In the genomic region with DNA sequence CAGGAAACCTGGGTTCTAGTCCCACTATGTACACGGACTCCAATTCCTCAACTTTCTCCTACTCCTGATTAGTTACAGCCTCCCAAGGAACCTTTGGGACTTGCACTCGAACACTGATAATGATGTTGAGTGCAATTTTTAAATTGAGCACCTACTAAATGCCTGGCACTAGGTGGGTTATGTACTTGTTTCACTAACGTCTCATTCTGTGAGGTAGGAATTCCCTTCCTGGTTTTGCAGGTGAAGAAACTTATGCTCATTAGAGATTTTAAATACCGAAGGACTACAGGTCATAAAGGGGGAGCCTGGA, we compare ENCODE assay signal across 8 cellular contexts. TPM values are rescaled to one million over a fixed set of nuclear protein-coding genes. Genes with fewer than 3 reads are reported as not detected.
DNase-seq lines count a peak whose midpoint lies in the region; ATAC-seq, FAIRE-seq and TF ChIP-seq lines count a peak whose summit lies in the region.

No MANE protein-coding gene starts in this region.

- peaks cover 5 to 52% of the 10 kb centered on the region in 2 experiments for H3K79me2 ChIP-seq in H1 (ENCODE audit: control insufficient read depth in 1 of 2, insufficient read depth in 2 of 2, low read length in 2 of 2)

- no peak overlapping the region for H4K5ac ChIP-seq in H1 (ENCODE audit: insufficient read length, low read depth, low read length)

- H4K20me1 ChIP-seq in H1 (replicated peaks in 1 of 2; ENCODE audit: control insufficient read depth in 1 of 2, insufficient read depth in 2 of 2, low read length in 2 of 2): peaks cover 2% of the 10 kb centered on the region in 2 experiments

- H2BK12ac ChIP-seq in H1 (ENCODE audit: low read depth, low read length): no peak overlapping the region; the same call in 1 of the 2 replicates

- TF ChIP-seq RAD21 in H1 (IDR thresholded peaks at IDR 0.05 in 1 of 2, conservative IDR thresholded peaks at IDR 0.05 in 1 of 2; ENCODE audit: low read depth in 2 of 2, low read length in 2 of 2): no peak

- no peak for TF ChIP-seq CTCF in GM06990 (IDR thresholded peaks at IDR 0.05; ENCODE audit: insufficient read depth, low read length, poor library complexity, severe bottlenecking)
- no peak for TF ChIP-seq CTCF in LNCaP clone FGC (IDR thresholded peaks at IDR 0.05; ENCODE audit: control insufficient read depth, extremely low read depth, insufficient read depth)
- no peak for TF ChIP-seq CTCF in H1 (IDR thresholded peaks at IDR 0.05; ENCODE audit: control extremely low read depth in 1 of 3, insufficient read depth in 1 of 3, low read depth in 1 of 3, low read length in 3 of 3)
- no peak for TF ChIP-seq CTCF in neutrophil (IDR thresholded peaks at IDR 0.05)

- peak overlapping the region; percentile 78 to 87 for H3K4me2 ChIP-seq in H1 (ENCODE audit: insufficient read depth in 1 of 2, low read depth in 2 of 2, low read length in 2 of 2)

- H2AFZ ChIP-seq in H1 (ENCODE audit: low read length): peak overlapping the region; percentile 99

- H3K4me1 ChIP-seq in H1 (replicated peaks in 1 of 4; ENCODE audit: control insufficient read depth in 3 of 4, insufficient read depth in 4 of 4, low read length in 3 of 4): peaks cover 0 to 4% (median 3%) of the 10 kb centered on the region in 4 experiments; a peak in 3 of 7 replicates
- H3K4me1 ChIP-seq in neutrophil (ENCODE audit: control insufficient read depth in 1 of 2, insufficient read depth in 1 of 2, low read depth in 1 of 2, low read length in 1 of 2): peaks cover 23 to 26% of the 10 kb centered on the region in 2 experiments

- H3K4me3 ChIP-seq in GM06990 (replicated peaks; ENCODE audit: low read depth, low read length) (peak overlapping the region; percentile 96), LNCaP clone FGC (ENCODE audit: low read depth, low read length) (peak overlapping the region; percentile 82), H1 (ENCODE audit: extremely low read depth in 1 of 4, insufficient read depth in 2 of 4, low read depth in 3 of 4, low read length in 4 of 4) (peak overlapping the region; percentile 74 to 99 (median 82)), neutrophil (ENCODE audit: low read depth in 1 of 2, low read length in 1 of 2) (peak overlapping the region; percentile 82 to 91)

- CTCF ChIA-PET in H1 (lab: Charles Lee; ENCODE audit: partially characterized antibody): interaction anchor here (0.7 to 0.8 kb wide), 2 partner anchors 292 to 755 kb away, joined by 3 read pairs; no protein-coding TSS in a partner anchor

- no peak overlapping the region for H3K4ac ChIP-seq in H1 (replicated peaks; ENCODE audit: insufficient read length, low read depth, low read length)

- no peak for FAIRE-seq in H1 (lab: Jason Lieb, UNC)

- H3K27ac ChIP-seq in H1 (ENCODE audit: low read depth, low read length) (peak overlapping the region; percentile 78), neutrophil (peak overlapping the region; percentile 72)

- H2BK20ac ChIP-seq in H1 (ENCODE audit: low read length): no peak overlapping the region

- 0 out of 2 replicates have a peak, but pooled peaks cover 4% of the 10 kb centered on the region for H3K79me1 ChIP-seq in H1 (ENCODE audit: low read depth, low read length)

- TF ChIP-seq EP300 in H1 (IDR thresholded peaks at IDR 0.05; ENCODE audit: borderline replicate concordance in 1 of 2, low read depth in 2 of 2, low read length in 2 of 2): no peak

- in situ Hi-C loops in ACHN (cut with HindIII; ENCODE audit: low pct_ligation_motif_present, low pct_unique_long_range_greater_than_20kb, low sequenced_read_pairs): no loop called here

- peak overlapping the region; percentile 72; the same call in 1 of the 2 replicates for H2BK5ac ChIP-seq in H1 (ENCODE audit: low read depth, low read length)

- no peak for TF ChIP-seq POLR2A in H1 (IDR thresholded peaks at IDR 0.05; ENCODE audit: control extremely low read depth in 1 of 2, low read depth in 2 of 2, low read length in 2 of 2)

- peak overlapping the region; percentile 84 for H4K91ac ChIP-seq in H1 (replicated peaks; ENCODE audit: insufficient read length, low read length)

- no peak overlapping the region; the same call in 1 of the 2 replicates for H2AK5ac ChIP-seq in H1 (ENCODE audit: low read depth, low read length)

- peak overlapping the region; percentile 97; the same call in 1 of the 2 replicates for H4K8ac ChIP-seq in H1 (ENCODE audit: extremely low read depth, insufficient read depth, low read length)

- ATAC-seq in HG03045 (IDR thresholded peaks at IDR 0.05; ENCODE audit: unreplicated experiment): no peak
- no peak for ATAC-seq in GM21447 (IDR thresholded peaks at IDR 0.05; ENCODE audit: unreplicated experiment)

- DNase-seq in GM06990 (ENCODE audit: extremely low read depth, insufficient read length): no peak
- no peak for DNase-seq in LNCaP clone FGC (ENCODE audit: low read depth)
- DNase-seq in H1 (ENCODE audit: low read depth in 1 of 2, low spot score in 2 of 2): no peak
- no peak for DNase-seq in ACHN
- DNase-seq in activated CD8-positive, alpha-beta memory T cell treated with anti-CD3 and anti-CD28 coated beads for 24 hours: no peak

- H3K9ac ChIP-seq in H1 (replicated peaks in 1 of 4; ENCODE audit: extremely low read depth in 1 of 4, low read depth in 3 of 4, low read length in 3 of 4): peak overlapping the region; percentile 74 to 90 (median 84)

- H3K14ac ChIP-seq in H1 (ENCODE audit: insufficient read length): no peak overlapping the region

- peaks cover 12% of the 10 kb centered on the region; the same call in 1 of the 2 replicates for H3K23me2 ChIP-seq in H1 (ENCODE audit: low read depth, low read length)

- H3K36me3 ChIP-seq in GM06990 (ENCODE audit: control insufficient read depth, insufficient read depth, low read length) (peaks cover 2% of the 10 kb centered on the region), H1 (ENCODE audit: control insufficient read depth in 2 of 4, insufficient read depth in 4 of 4, low read length in 3 of 4) (peaks cover 2 to 28% (median 9%) of the 10 kb centered on the region in 4 experiments; a peak in 6 of 8 replicates), neutrophil (peaks cover 22% of the 10 kb centered on the region)

- peak overlapping the region; percentile 52 for H3K56ac ChIP-seq in H1 (replicated peaks; ENCODE audit: insufficient read length, low read depth, low read length)

- no peak overlapping the region for H3K23ac ChIP-seq in H1 (ENCODE audit: insufficient read length)

- no peaks in the 10 kb centered on the region for H3K27me3 ChIP-seq in GM06990 (replicated peaks; ENCODE audit: control insufficient read depth, insufficient read depth, low read length)
- H3K27me3 ChIP-seq in H1 (replicated peaks in 1 of 4; ENCODE audit: control insufficient read depth in 3 of 4, extremely low read depth in 1 of 4, insufficient read depth in 3 of 4, low read length in 3 of 4): no peaks in the 10 kb centered on the region
- no peaks in the 10 kb centered on the region for H3K27me3 ChIP-seq in neutrophil

- H3K9me3 ChIP-seq in H1 (ENCODE audit: insufficient read depth in 2 of 2, low read depth in 1 of 2, low read length in 1 of 2) (no peaks in the 10 kb centered on the region), neutrophil (no peaks in the 10 kb centered on the region)

- peak overlapping the region; percentile 38 for H2BK120ac ChIP-seq in H1 (replicated peaks; ENCODE audit: low read depth, low read length)

- WGBS in H1 (ENCODE audit: extremely low coverage in 1 of 2, insufficient coverage in 1 of 2, insufficient read length in 1 of 2, insufficient replicate concordance in 2 of 2, low coverage in 1 of 2, low lambda C conversion rate in 2 of 2, missing lambda C conversion rate in 1 of 2), 2 experiments: 11% methylated on average over 4 of the region's 4 CpGs; no CpG with 5 or more reads in 1 of the 2 experiments

- H2BK15ac ChIP-seq in H1 (ENCODE audit: low read length): no peak overlapping the region

- POLR2A ChIA-PET in H1 (lab: Charles Lee; ENCODE audit: partially characterized antibody): interaction anchor here (0.6 to 1.9 kb wide), 5 partner anchors 10 to 231 kb away, joined by 3 to 5 read pairs (median 3); no protein-coding TSS in a partner anchor

- 0 out of 2 replicates have a peak overlapping the region, but pooled peaks have one; percentile 88 for H3K18ac ChIP-seq in H1 (ENCODE audit: extremely low read depth, low read length)

TF ChIP-seq in H1, 55 proteins besides CTCF, POLR2A, EP300 and RAD21:
- TF ChIP-seq SP1 (IDR thresholded peaks at IDR 0.05; ENCODE audit: low read depth, low read length): no peak
- TF ChIP-seq TCF12 (IDR thresholded peaks at IDR 0.05; ENCODE audit: low read depth, low read length): no peak
- peak; percentile 3 for TF ChIP-seq CTBP2 (IDR thresholded peaks at IDR 0.05; ENCODE audit: borderline replicate concordance, insufficient read depth, insufficient read length, low read length)

RNA-seq across cellular contexts. Expression of a gene that starts 0.5 kb away (rescaled TPM):
- 33.2 and 38.1 TPM in 2 replicates for total RNA-seq in H1 (2021; fragmentation: NEBNext Ultra II Directional; extraction: Animal tissue kit (Norgen Biotek cat#: 25700))
- polyA plus RNA-seq in H1 (2011; rRNA removed): 5.3 and 10.9 TPM in 2 replicates
- 16.8 TPM for polyA plus RNA-seq in H1 (2011; cell fraction: cytosol; rRNA removed)
- 5.2 TPM for polyA plus RNA-seq in H1 (2011; cell fraction: nucleus; rRNA removed)
- polyA plus RNA-seq in H1 (2012, experiment 1 of 2): 14.8 to 22.9 TPM (median 15.8 TPM) in 4 replicates
- polyA plus RNA-seq in H1 (2012, experiment 2 of 2): 3.8 TPM
- 19.9 TPM for polyA plus RNA-seq in H1 (2013, experiment 1 of 2)
- polyA plus RNA-seq in H1 (2013, experiment 2 of 2): 20.2 TPM
- 18.7 and 22.7 TPM in 2 replicates for polyA minus RNA-seq in H1 (2011; rRNA and poly(A)+ RNA removed)
- 8.0 TPM for polyA minus RNA-seq in H1 (2011; cell fraction: cytosol; rRNA and poly(A)+ RNA removed)
- polyA minus RNA-seq in H1 (2011; cell fraction: nucleus; rRNA and poly(A)+ RNA removed): 40.6 TPM

RNA-seq across cellular contexts. Expression of a gene that starts 0.6 kb away (rescaled TPM):
- 68.7 and 71.0 TPM in 2 replicates for total RNA-seq in H1 (2021; fragmentation: NEBNext Ultra II Directional; extraction: Animal tissue kit (Norgen Biotek cat#: 25700))
- 24.1 and 53.5 TPM in 2 replicates for polyA plus RNA-seq in H1 (2011; rRNA removed)
- polyA plus RNA-seq in H1 (2011; cell fraction: cytosol; rRNA removed): 49.5 TPM
- 7.2 TPM for polyA plus RNA-seq in H1 (2011; cell fraction: nucleus; rRNA removed)
- polyA plus RNA-seq in H1 (2012, experiment 1 of 2): 55.4 to 89.6 TPM (median 73.6 TPM) in 4 replicates
- 24.1 TPM for polyA plus RNA-seq in H1 (2012, experiment 2 of 2)
- 53.4 TPM for polyA plus RNA-seq in H1 (2013, experiment 1 of 2)
- 53.6 TPM for polyA plus RNA-seq in H1 (2013, experiment 2 of 2)
- polyA minus RNA-seq in H1 (2011; rRNA and poly(A)+ RNA removed): 36.5 and 45.4 TPM in 2 replicates
- polyA minus RNA-seq in H1 (2011; cell fraction: cytosol; rRNA and poly(A)+ RNA removed): 19.3 TPM
- polyA minus RNA-seq in H1 (2011; cell fraction: nucleus; rRNA and poly(A)+ RNA removed): 22.0 TPM

RNA-seq across cellular contexts. Expression of a gene that starts 58.7 kb away (rescaled TPM):
- total RNA-seq in H1 (2021; fragmentation: NEBNext Ultra II Directional; extraction: Animal tissue kit (Norgen Biotek cat#: 25700)): 5.4 and 7.4 TPM in 2 replicates
- 4.6 and 8.3 TPM in 2 replicates for polyA plus RNA-seq in H1 (2011; rRNA removed)
- polyA plus RNA-seq in H1 (2011; cell fraction: cytosol; rRNA removed): 9.2 TPM
- 5.0 TPM for polyA plus RNA-seq in H1 (2011; cell fraction: nucleus; rRNA removed)
- 6.5 to 9.1 TPM (median 7.9 TPM) in 4 replicates for polyA plus RNA-seq in H1 (2012, experiment 1 of 2)
- polyA plus RNA-seq in H1 (2012, experiment 2 of 2): 1.9 TPM
- 12.2 TPM for polyA plus RNA-seq in H1 (2013, experiment 1 of 2)
- 12.5 TPM for polyA plus RNA-seq in H1 (2013, experiment 2 of 2)
- 4.7 and 10.9 TPM in 2 replicates for polyA minus RNA-seq in H1 (2011; rRNA and poly(A)+ RNA removed)
- polyA minus RNA-seq in H1 (2011; cell fraction: cytosol; rRNA and poly(A)+ RNA removed): 5.7 TPM
- polyA minus RNA-seq in H1 (2011; cell fraction: nucleus; rRNA and poly(A)+ RNA removed): 6.5 TPM
